In genomic region chr20:20463933-20464374, GRCh38 we compare ENCODE assay signal across 9 cellular contexts.
A peak's percentile ranks its signal among the peaks of the same experiment; 100 is the strongest.
DNase-seq lines count a peak whose midpoint lies in the region; ATAC-seq and TF ChIP-seq lines count a peak whose summit lies in the region.
"Had no signal": no experiment of that assay in that cellular context is flagged by ENCODE, and none has a peak within 500 bp of the region (broad histone marks: within the 10 kb centered on the region; RNA-seq: fewer than 3 reads in every experiment).

No MANE protein-coding gene starts in this region.

- no peaks in the 10 kb centered on the region for H3K9me2 ChIP-seq in hepatocyte (replicated peaks; ENCODE audit: insufficient read depth)

- H3K4me1 ChIP-seq in hepatocyte (ENCODE audit: insufficient read depth) = no peaks in the 10 kb centered on the region

- no peaks in the 10 kb centered on the region for H3K27me3 Mint-ChIP-seq in neural crest cell (ENCODE audit: low read depth)

- WGBS in hepatocyte (ENCODE audit: low lambda C conversion rate, missing lambda C conversion rate) = 70% methylated on average over 9 of the region's 9 CpGs

- no peak overlapping the region for H3K4me2 ChIP-seq in hepatocyte

- H3K27me3 ChIP-seq in hepatocyte = no peaks in the 10 kb centered on the region
- H3K27me3 ChIP-seq: neutrophil had no signal

- peak; percentile 72 for DNase-seq in SK-N-MC (ENCODE audit: low read depth, low spot score)
- peak; percentile 29 for DNase-seq in neural crest cell (ENCODE audit: low read depth, low spot score)
- DNase-seq in effector CD8-positive, alpha-beta T cell (lab: John Stamatoyannopoulos, UW) = no peak
- no peak for DNase-seq in hepatocyte (ENCODE audit: low spot score)
- DNase-seq in Right ventricle myocardium superior = no peak

- H3K9ac ChIP-seq in SK-N-MC (ENCODE audit: insufficient read length) = no peak overlapping the region

- peak overlapping the region; percentile 52 for H3K4me3 Mint-ChIP-seq in neural crest cell

- H3K9me3 Mint-ChIP-seq in neural crest cell = no peaks in the 10 kb centered on the region

- H2AFZ ChIP-seq in hepatocyte = no peak overlapping the region

- H3K27ac Mint-ChIP-seq in neural crest cell (ENCODE audit: unreplicated experiment) = peak overlapping the region; percentile 52

- H3K27ac ChIP-seq in SK-N-MC (peak overlapping the region; percentile 69), hepatocyte (no peak overlapping the region)
- H3K27ac ChIP-seq: neutrophil had no signal

- intact Hi-C loops in Right ventricle myocardium superior (cut with DNase I) = no loop called here

- H3K9me3 ChIP-seq in SK-N-MC (ENCODE audit: low read depth, low read length) = no peaks in the 10 kb centered on the region
- H3K9me3 ChIP-seq in hepatocyte (ENCODE audit: low read depth) = no peaks in the 10 kb centered on the region
- H3K9me3 ChIP-seq: neutrophil had no signal

- peaks cover 63% of the 10 kb centered on the region for H3K4me1 Mint-ChIP-seq in neural crest cell

- ATAC-seq in GM18907 (IDR thresholded peaks at IDR 0.05; ENCODE audit: unreplicated experiment) = peak; percentile 55
- peak; percentile 53 for ATAC-seq in HG02870 (IDR thresholded peaks at IDR 0.05; ENCODE audit: unreplicated experiment)
- ATAC-seq in HG02759 (IDR thresholded peaks at IDR 0.05; ENCODE audit: unreplicated experiment) = no peak
- ATAC-seq in Right ventricle myocardium superior (ENCODE audit: poor library complexity) = no peak

- H3K4me3 ChIP-seq in SK-N-MC (peak overlapping the region; percentile 41), hepatocyte (no peak overlapping the region)

- H3K36me3 ChIP-seq in SK-N-MC (ENCODE audit: insufficient read depth, low read length) = no peaks in the 10 kb centered on the region
- H3K36me3 ChIP-seq in hepatocyte (replicated peaks; ENCODE audit: insufficient read depth, low read depth) = no peaks in the 10 kb centered on the region

- no peak for TF ChIP-seq CTCF in neural crest cell (conservative IDR thresholded peaks at IDR 0.05)
- no peak for TF ChIP-seq CTCF in hepatocyte (IDR thresholded peaks at IDR 0.05; ENCODE audit: poor library complexity)

- no peaks in the 10 kb centered on the region for H3K36me3 Mint-ChIP-seq in neural crest cell (ENCODE audit: low read depth)

- H4K20me1 ChIP-seq in hepatocyte (ENCODE audit: insufficient read depth, poor library complexity, severe bottlenecking) = no peaks in the 10 kb centered on the region

- no peaks in the 10 kb centered on the region for H3K79me2 ChIP-seq in hepatocyte

Comparison
In these comparisons a context has a peak if more than half of its experiments do, and no peak if none do; other contexts are left out.
1. ATAC-seq: peak in GM18907 (single experiment) and HG02870 (single experiment); none in HG02759 (single experiment) and Right ventricle myocardium superior (single experiment).
2. DNase-seq: peak in SK-N-MC (single experiment) and neural crest cell (single experiment); none in effector CD8-positive, alpha-beta T cell (single experiment), hepatocyte (single experiment) and Right ventricle myocardium superior (single experiment).